ENCODE assay signal across 26 cellular contexts in the genomic region with DNA sequence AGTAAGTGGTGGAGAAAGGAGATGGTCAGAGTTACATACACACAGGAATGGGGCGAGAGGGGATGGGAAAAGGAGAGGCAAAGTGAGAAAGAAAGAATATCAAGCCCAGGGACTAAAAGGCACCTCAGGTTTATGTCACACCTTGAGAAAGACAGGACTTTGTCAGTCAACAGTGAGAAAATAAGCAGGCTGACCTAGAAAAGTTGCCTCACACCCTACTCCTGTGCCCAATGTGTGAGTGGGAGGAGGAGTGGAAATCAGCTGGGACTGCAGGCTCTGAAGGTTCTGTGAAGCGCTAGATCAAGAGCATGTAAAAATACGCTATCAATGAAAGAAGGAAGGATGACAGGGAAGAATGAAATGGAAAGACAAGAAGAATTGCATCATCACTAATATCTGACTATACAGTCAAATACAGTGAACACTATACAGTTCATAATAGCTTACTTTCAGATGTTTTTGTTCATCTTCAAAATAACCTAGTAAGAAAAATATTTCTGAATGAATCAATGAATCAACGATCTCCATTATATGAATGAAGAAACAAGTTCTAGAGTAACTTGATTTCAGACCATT. TPM values are rescaled to one million over a fixed set of nuclear protein-coding genes. Genes with fewer than 3 reads are reported as not detected.
DNase-seq lines count a peak whose midpoint lies in the region; ATAC-seq, FAIRE-seq and TF ChIP-seq lines count a peak whose summit lies in the region.
"Had no signal": no experiment of that assay in that cellular context is flagged by ENCODE, and none has a peak within 500 bp of the region (broad histone marks: within the 10 kb centered on the region; RNA-seq: fewer than 3 reads in every experiment).

No MANE protein-coding gene starts in this region.

- H3K9me3 Mint-ChIP-seq in astrocyte (ENCODE audit: unreplicated experiment) (no peaks in the 10 kb centered on the region), neural crest cell (no peaks in the 10 kb centered on the region)
- H3K9me3 Mint-ChIP-seq: GM23338 had no signal

- H3K4me2 ChIP-seq in astrocyte (ENCODE audit: low read length) = no peak overlapping the region
- H3K4me2 ChIP-seq: GM23338, PC-9 had no signal

- H3K36me3 Mint-ChIP-seq in astrocyte (ENCODE audit: low read depth, unreplicated experiment) = peaks cover 4% of the 10 kb centered on the region
- peaks cover 4% of the 10 kb centered on the region for H3K36me3 Mint-ChIP-seq in neural crest cell (ENCODE audit: low read depth)

- H3K27me3 Mint-ChIP-seq in astrocyte (ENCODE audit: low read depth, unreplicated experiment) (no peaks in the 10 kb centered on the region), neural crest cell (ENCODE audit: low read depth) (no peaks in the 10 kb centered on the region)
- H3K27me3 Mint-ChIP-seq: B cell had no signal

- FAIRE-seq in astrocyte (lab: Jason Lieb, UNC) = no peak
- FAIRE-seq: A204.1, GM18507, HTR-8/SVneo had no signal

- no peaks in the 10 kb centered on the region for H3K4me1 ChIP-seq in astrocyte (ENCODE audit: insufficient read depth, low read length)

- H3K4me1 Mint-ChIP-seq in astrocyte (ENCODE audit: low read depth, unreplicated experiment) (peaks cover 2% of the 10 kb centered on the region), neural crest cell (no peaks in the 10 kb centered on the region)

- H3K4me3 ChIP-seq in astrocyte (ENCODE audit: insufficient read depth, low read depth, low read length) = no peak overlapping the region
- H3K4me3 ChIP-seq: GM23338, MG63, PC-9, SK-N-MC had no signal

- no peak overlapping the region for H3K9ac ChIP-seq in astrocyte (ENCODE audit: low read length)

- no peaks in the 10 kb centered on the region for H3K27me3 ChIP-seq in astrocyte (ENCODE audit: insufficient read depth, low read length)
- H3K27me3 ChIP-seq: MG63 had no signal

- intact Hi-C loops in Right ventricle myocardium superior (cut with DNase I) (no loop called here), cardiac septum (cut with DNase I) (no loop called here)

- no peaks in the 10 kb centered on the region for H3K9me3 ChIP-seq in astrocyte (ENCODE audit: insufficient read depth, low read depth, low read length)
- H3K9me3 ChIP-seq: MG63 had no signal

- H3K79me2 ChIP-seq in astrocyte (ENCODE audit: insufficient read depth, low read length) = peaks cover 90% of the 10 kb centered on the region

- H2AFZ ChIP-seq in astrocyte (ENCODE audit: low read depth, low read length) = no peak overlapping the region
- H2AFZ ChIP-seq: GM23338, PC-9 had no signal

- ATAC-seq in Right ventricle myocardium superior (ENCODE audit: poor library complexity) = peak; percentile 41
- ATAC-seq: GM23338 had no signal

- TF ChIP-seq CTCF in astrocyte (IDR thresholded peaks at IDR 0.05; ENCODE audit: insufficient read depth, low read depth, low read length) (no peak), neural crest cell (conservative IDR thresholded peaks at IDR 0.05) (no peak)

- H3K4me3 Mint-ChIP-seq in astrocyte (ENCODE audit: unreplicated experiment) (no peak overlapping the region), neural crest cell (no peak overlapping the region)
- H3K4me3 Mint-ChIP-seq: B cell, CD14-positive monocyte, GM23338 had no signal

- no peaks in the 10 kb centered on the region for H3K36me3 ChIP-seq in astrocyte (ENCODE audit: insufficient read depth, low read length)
- H3K36me3 ChIP-seq: MG63 had no signal

- peaks cover 64% of the 10 kb centered on the region for H4K20me1 ChIP-seq in astrocyte (ENCODE audit: insufficient read depth, low read length)

- H3K27ac Mint-ChIP-seq in astrocyte (ENCODE audit: unreplicated experiment) = peak overlapping the region; percentile 21
- H3K27ac Mint-ChIP-seq in neural crest cell (ENCODE audit: unreplicated experiment) = peak overlapping the region; percentile 21
- H3K27ac Mint-ChIP-seq: B cell, GM23338 had no signal

- H3K27ac ChIP-seq in astrocyte (ENCODE audit: low read depth, low read length) = no peak overlapping the region
- H3K27ac ChIP-seq: PC-9, SK-N-MC had no signal

- DNase-seq in Right ventricle myocardium superior (no peak), cardiac septum (ENCODE audit: low spot score) (no peak), astrocyte (ENCODE audit: low read depth) (no peak), neural crest cell (ENCODE audit: low read depth, low spot score) (no peak), NCI-H1694 (lab: John Stamatoyannopoulos, UW) (no peak), NK-92 (lab: John Stamatoyannopoulos, UW; ENCODE audit: unreplicated experiment) (no peak), LoVo (ENCODE audit: low spot score) (no peak)
- DNase-seq: GDM1, HCEC 1CT, Kasumi-1, MG63, NCI-H1105 treated with DMSO at 0.1 percent for 48 hours, NCI-H2081 treated with DMSO at 0.1 percent for 48 hours, NCI-H2171 treated with DMSO at 0.1 percent for 48 hours, NCI-H526 treated with DMSO at 0.1 percent for 48 hours, PC-9, RPMI8226, SHP77 treated with DMSO at 0.1 percent for 48 hours, SW 1271 had no signal

RNA-seq across cellular contexts. Expression of a gene that starts 10.7 kb away (rescaled TPM):
- 8.8 TPM for total RNA-seq in Right ventricle myocardium superior
- 12.7 TPM for total RNA-seq in cardiac septum
- total RNA-seq in astrocyte = 17.5 and 17.9 TPM in 2 replicates
- total RNA-seq in neural crest cell = 26.8 and 27.1 TPM in 2 replicates
